10 cellular contexts compared by ENCODE assay signal in genomic region chrX:11558972-11559371, GRCh38.
DNase-seq lines count a peak whose midpoint lies in the region; ATAC-seq and TF ChIP-seq lines count a peak whose summit lies in the region.
"Had no signal": no experiment of that assay in that cellular context is flagged by ENCODE, and none has a peak within 500 bp of the region (broad histone marks: within the 10 kb centered on the region; RNA-seq: fewer than 3 reads in every experiment).

No MANE protein-coding gene starts in this region.

- H3K27me3 Mint-ChIP-seq in activated CD4-positive, alpha-beta T cell treated with anti-CD3 and anti-CD28 coated beads, Interleukin-2, amount 10 ng/mL, durations not matched to agents 7 days and 5 days = peaks cover 4% of the 10 kb centered on the region

- CTCF ChIA-PET in activated CD4-positive, alpha-beta T cell treated with anti-CD3 and anti-CD28 coated beads, Interleukin-2, amount 10 ng/mL, durations not matched to agents 7 days and 5 days (lab: Charles Lee) = interaction anchor here (0.8 kb wide), 1 partner anchor 11 kb away, joined by 3 read pairs; no protein-coding TSS in a partner anchor

- no peaks in the 10 kb centered on the region for H3K27me3 ChIP-seq in GM06990 (replicated peaks; ENCODE audit: control insufficient read depth, insufficient read depth, low read length)

- H3K27ac Mint-ChIP-seq in activated CD4-positive, alpha-beta T cell treated with anti-CD3 and anti-CD28 coated beads, Interleukin-2, amount 10 ng/mL, durations not matched to agents 7 days and 5 days = no peak overlapping the region
- H3K27ac Mint-ChIP-seq: IgD-negative memory B cell had no signal

- no peak overlapping the region for H3K4me3 Mint-ChIP-seq in activated CD4-positive, alpha-beta T cell treated with anti-CD3 and anti-CD28 coated beads, Interleukin-2, amount 10 ng/mL, durations not matched to agents 7 days and 5 days
- H3K4me3 Mint-ChIP-seq: IgD-negative memory B cell had no signal

- no peak for ATAC-seq in HG03442 (IDR thresholded peaks at IDR 0.05; ENCODE audit: unreplicated experiment)
- ATAC-seq: left colon had no signal

- TF ChIP-seq CTCF in GM06990 (IDR thresholded peaks at IDR 0.05; ENCODE audit: insufficient read depth, low read length, poor library complexity, severe bottlenecking) (peak; percentile 64), fibroblast of the aortic adventitia (IDR thresholded peaks at IDR 0.05; ENCODE audit: insufficient read depth, low read length) (peak; percentile 45)

- H3K36me3 ChIP-seq in GM06990 (ENCODE audit: control insufficient read depth, insufficient read depth, low read length) = no peaks in the 10 kb centered on the region

- H3K4me1 Mint-ChIP-seq in activated CD4-positive, alpha-beta T cell treated with anti-CD3 and anti-CD28 coated beads, Interleukin-2, amount 10 ng/mL, durations not matched to agents 7 days and 5 days = no peaks in the 10 kb centered on the region
- H3K4me1 Mint-ChIP-seq: IgD-negative memory B cell had no signal

- POLR2A ChIA-PET in activated CD4-positive, alpha-beta T cell treated with anti-CD3 and anti-CD28 coated beads, Interleukin-2, amount 10 ng/mL, durations not matched to agents 7 days and 5 days (lab: Charles Lee) = no interaction called here

- H3K4me3 ChIP-seq in GM06990 (replicated peaks; ENCODE audit: low read depth, low read length) (no peak overlapping the region), fibroblast of the aortic adventitia (ENCODE audit: low read depth, low read length) (no peak overlapping the region)

- H3K9me3 Mint-ChIP-seq in activated CD4-positive, alpha-beta T cell treated with anti-CD3 and anti-CD28 coated beads, Interleukin-2, amount 10 ng/mL, durations not matched to agents 7 days and 5 days = no peaks in the 10 kb centered on the region

- DNase-seq in GM06990 (ENCODE audit: extremely low read depth, insufficient read length) (no peak), KBM-7 (peak; percentile 48), fibroblast of the aortic adventitia (ENCODE audit: low read depth) (no peak), Ammon's horn (ENCODE audit: low spot score) (no peak), nucleus accumbens (lab: John Stamatoyannopoulos, UW) (no peak)
- peak; percentile 44 for DNase-seq in activated CD4-positive, alpha-beta T cell treated with anti-CD3 and anti-CD28 coated beads, Interleukin-2, amount 10 ng/mL, durations not matched to agents 7 days and 5 days
- peak; percentile 2 for DNase-seq in stimulated activated CD8-positive, alpha-beta memory T cell treated with anti-CD3 and anti-CD28 coated beads, Interleukin-12 subunit alpha, Interleukin-12 subunit beta, amount 100 ng/mL, for 4 hours (ENCODE audit: low read depth)

- no peaks in the 10 kb centered on the region for H3K36me3 Mint-ChIP-seq in activated CD4-positive, alpha-beta T cell treated with anti-CD3 and anti-CD28 coated beads, Interleukin-2, amount 10 ng/mL, durations not matched to agents 7 days and 5 days (ENCODE audit: low read depth)
- H3K36me3 Mint-ChIP-seq: IgD-negative memory B cell had no signal

- in situ Hi-C loops in KBM-7 (cut with MboI; ENCODE audit: low pct_unique_long_range_greater_than_20kb, low sequenced_read_pairs) = no loop called here

Comparison
In these comparisons a context has a peak if more than half of its experiments do, and no peak if none do; other contexts are left out.
1. DNase-seq: peak in KBM-7 (single experiment), activated CD4-positive, alpha-beta T cell treated with anti-CD3 and anti-CD28 coated beads, Interleukin-2, amount 10 ng/mL, durations not matched to agents 7 days and 5 days (single experiment) and stimulated activated CD8-positive, alpha-beta memory T cell treated with anti-CD3 and anti-CD28 coated beads, Interleukin-12 subunit alpha, Interleukin-12 subunit beta, amount 100 ng/mL, for 4 hours (single experiment); none in GM06990 (single experiment), fibroblast of the aortic adventitia (single experiment), Ammon's horn (single experiment) and nucleus accumbens (0 of 56).